In the genomic region with DNA sequence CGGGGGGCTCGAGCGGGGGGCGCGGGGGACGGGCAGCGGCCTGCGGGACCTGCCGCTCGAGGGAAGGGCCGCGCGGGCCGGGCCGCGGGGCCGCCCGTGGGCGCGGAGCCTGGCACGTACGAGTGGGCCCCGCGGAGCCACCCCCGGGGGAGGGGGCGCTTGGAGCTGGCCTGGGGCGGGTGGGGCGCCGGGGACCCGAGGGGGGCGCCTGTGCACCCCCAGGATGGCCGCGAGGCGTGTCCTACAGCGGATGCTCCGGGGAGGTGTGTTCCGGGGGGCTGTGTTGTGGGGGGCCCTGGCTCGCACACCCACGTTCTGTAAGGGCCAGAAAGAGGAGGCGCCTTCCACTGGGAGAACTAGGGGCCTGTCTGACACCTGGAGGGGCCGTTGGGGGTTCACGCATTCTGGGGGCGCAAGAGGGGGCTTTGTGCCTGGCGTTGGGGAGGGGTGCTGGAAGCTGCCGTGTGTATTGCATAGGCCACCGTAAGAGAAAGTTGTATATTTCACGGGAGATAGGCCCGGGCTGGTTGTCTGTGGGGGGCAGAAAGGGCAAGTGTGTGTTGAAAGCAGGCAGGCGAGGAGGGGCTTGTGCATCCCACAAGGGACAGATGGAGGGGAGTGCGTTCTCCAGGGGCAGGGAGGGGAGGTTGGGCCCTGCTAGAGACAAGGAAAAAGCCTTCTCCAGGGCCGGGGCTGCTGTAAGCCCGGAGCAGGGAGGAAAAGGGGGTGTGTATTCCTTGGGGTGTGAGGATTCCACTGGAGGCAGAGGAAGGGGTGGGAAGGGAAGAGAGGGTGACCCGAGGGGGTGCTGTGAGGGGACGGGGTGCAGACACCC, we compare ENCODE assay signal across 8 cellular contexts. TPM values are rescaled to one million over a fixed set of nuclear protein-coding genes. Genes with fewer than 3 reads are reported as not detected.
DNase-seq lines count a peak whose midpoint lies in the region; ATAC-seq and TF ChIP-seq lines count a peak whose summit lies in the region.

No MANE protein-coding gene starts in this region.

- peak overlapping the region; percentile 45 for H3K27ac ChIP-seq in C4-2B
- peak overlapping the region; percentile 49 for H3K27ac ChIP-seq in neuronal stem cell (replicated peaks; ENCODE audit: low read length)

- H3K14ac ChIP-seq in neuronal stem cell (ENCODE audit: low read length), result peak overlapping the region; percentile 94

- H3K4me2 ChIP-seq in neuronal stem cell (ENCODE audit: insufficient read depth, low read length, poor library complexity, severe bottlenecking), result peak overlapping the region; percentile 91

- peak overlapping the region; percentile 94 for H2AK5ac ChIP-seq in neuronal stem cell (ENCODE audit: low read depth, low read length)

- DNase-seq in NCI-H69 (lab: John Stamatoyannopoulos, UW) (peak; percentile 72), neuronal stem cell (ENCODE audit: low spot score) (no peak), cerebellar nuclear complex (lab: John Stamatoyannopoulos, UW) (no peak), erythroblast (lab: John Stamatoyannopoulos, UW) (no peak)

- no peaks in the 10 kb centered on the region for H3K4me1 ChIP-seq in endocrine pancreas (ENCODE audit: control insufficient read depth, insufficient read depth, low read length)
- H3K4me1 ChIP-seq in neuronal stem cell (ENCODE audit: control insufficient read depth in 2 of 2, insufficient read depth in 1 of 2, low read depth in 1 of 2, low read length in 2 of 2), result peaks cover 5 to 17% of the 10 kb centered on the region in 2 donors

- H4K91ac ChIP-seq in neuronal stem cell (ENCODE audit: low read depth, low read length, poor library complexity), result peak overlapping the region; percentile 7

- H3K27me3 ChIP-seq in endocrine pancreas (ENCODE audit: control insufficient read depth, insufficient read depth, low read length) (no peaks in the 10 kb centered on the region), neuronal stem cell (ENCODE audit: control insufficient read depth in 3 of 3, insufficient read depth in 3 of 3, low read depth in 1 of 3, low read length in 3 of 3) (peaks cover 0 to 4% (median 0%) of the 10 kb centered on the region in 3 experiments)

- H2BK5ac ChIP-seq in neuronal stem cell (ENCODE audit: low read length), result peak overlapping the region; percentile 87

- H3K9ac ChIP-seq in endocrine pancreas (ENCODE audit: control insufficient read depth, insufficient read depth, low read length), result peak overlapping the region; percentile 69
- peak overlapping the region; percentile 91 for H3K9ac ChIP-seq in neuronal stem cell (ENCODE audit: low read depth, low read length, poor library complexity)

- no peaks in the 10 kb centered on the region for H3K9me3 ChIP-seq in endocrine pancreas (ENCODE audit: control insufficient read depth, low read length)
- peaks cover 0 to under 1% of the 10 kb centered on the region in 2 donors for H3K9me3 ChIP-seq in neuronal stem cell (replicated peaks in 1 of 2; ENCODE audit: control insufficient read depth in 2 of 2, insufficient read depth in 1 of 2, low read depth in 1 of 2, low read length in 2 of 2)

- H3K4me3 ChIP-seq in endocrine pancreas (ENCODE audit: control insufficient read depth, insufficient read depth, low read length) (peak overlapping the region; percentile 44), neuronal stem cell (ENCODE audit: low read length in 2 of 2) (peak overlapping the region; percentile 79 to 93)

- H3K4ac ChIP-seq in neuronal stem cell (ENCODE audit: low read length), result peak overlapping the region; percentile 93

- H2AFZ ChIP-seq in neuronal stem cell (ENCODE audit: low read length), result peak overlapping the region; percentile 72

- peak overlapping the region; percentile 61 for H2BK120ac ChIP-seq in neuronal stem cell (ENCODE audit: low read depth, low read length)

- H2BK15ac ChIP-seq in neuronal stem cell (ENCODE audit: low read length), result peak overlapping the region; percentile 49

- ATAC-seq in GM21447 (IDR thresholded peaks at IDR 0.05; ENCODE audit: unreplicated experiment), result peak; percentile 5
- no peak for ATAC-seq in HG02970 (IDR thresholded peaks at IDR 0.05; ENCODE audit: low FRiP score, unreplicated experiment)

- no peak overlapping the region for H2BK12ac ChIP-seq in neuronal stem cell (ENCODE audit: low read length)

- peaks cover 9% of the 10 kb centered on the region for H3K79me1 ChIP-seq in neuronal stem cell (ENCODE audit: low read depth, low read length)

- H3K36me3 ChIP-seq in endocrine pancreas (ENCODE audit: control insufficient read depth, insufficient read depth, low read length), result no peaks in the 10 kb centered on the region
- H3K36me3 ChIP-seq in neuronal stem cell (replicated peaks in 1 of 2; ENCODE audit: control insufficient read depth in 2 of 2, insufficient read depth in 2 of 2, low read length in 2 of 2), result peaks cover 7 to 13% of the 10 kb centered on the region in 2 donors

- peak overlapping the region; percentile 85 for H3K23ac ChIP-seq in neuronal stem cell (ENCODE audit: low read depth, low read length, poor library complexity)

- TF ChIP-seq CTCF in C4-2B (conservative IDR thresholded peaks at IDR 0.05), result no peak

- no peak for TF ChIP-seq POLR2A in erythroblast (IDR thresholded peaks at IDR 0.05; ENCODE audit: low read length)

- H3K18ac ChIP-seq in neuronal stem cell (ENCODE audit: low read length), result peak overlapping the region; percentile 97

- peak overlapping the region; percentile 17 for H4K8ac ChIP-seq in neuronal stem cell (ENCODE audit: low read depth, low read length)

- WGBS in neuronal stem cell (ENCODE audit: extremely low coverage in 2 of 2, insufficient read length in 2 of 2, insufficient replicate concordance in 1 of 2), 2 donors, result no CpG with 5 or more reads among the region's 54 CpGs

RNA-seq across cellular contexts. Expression of gene VPS37D, which starts 0.7 kb away (rescaled TPM):
- polyA plus RNA-seq in neuronal stem cell (2013, experiment 1 of 2), result 20.6 TPM
- polyA plus RNA-seq in neuronal stem cell (2013, experiment 2 of 2), result 19.3 TPM

RNA-seq across cellular contexts. Expression of gene DNAJC30, which starts 14.9 kb away (rescaled TPM):
- polyA plus RNA-seq in neuronal stem cell (2013, experiment 1 of 2), result 3.3 TPM
- polyA plus RNA-seq in neuronal stem cell (2013, experiment 2 of 2), result 3.4 TPM

RNA-seq across cellular contexts. Expression of gene BUD23, which starts 15.1 kb away (rescaled TPM):
- 69.9 TPM for polyA plus RNA-seq in neuronal stem cell (2013, experiment 1 of 2)
- polyA plus RNA-seq in neuronal stem cell (2013, experiment 2 of 2), result 73.3 TPM

RNA-seq across cellular contexts. Expression of gene MLXIPL, which starts 44.0 kb away (rescaled TPM):
- polyA plus RNA-seq in neuronal stem cell (2013, experiment 1 of 2), result 2.3 TPM
- polyA plus RNA-seq in neuronal stem cell (2013, experiment 2 of 2), result 3.2 TPM

RNA-seq across cellular contexts. Expression of gene STX1A, which starts 51.1 kb away (rescaled TPM):
- polyA plus RNA-seq in neuronal stem cell (2013, experiment 1 of 2), result 20.3 TPM
- polyA plus RNA-seq in neuronal stem cell (2013, experiment 2 of 2), result 17.6 TPM
